8 cellular contexts compared by ENCODE assay signal in the genomic region with DNA sequence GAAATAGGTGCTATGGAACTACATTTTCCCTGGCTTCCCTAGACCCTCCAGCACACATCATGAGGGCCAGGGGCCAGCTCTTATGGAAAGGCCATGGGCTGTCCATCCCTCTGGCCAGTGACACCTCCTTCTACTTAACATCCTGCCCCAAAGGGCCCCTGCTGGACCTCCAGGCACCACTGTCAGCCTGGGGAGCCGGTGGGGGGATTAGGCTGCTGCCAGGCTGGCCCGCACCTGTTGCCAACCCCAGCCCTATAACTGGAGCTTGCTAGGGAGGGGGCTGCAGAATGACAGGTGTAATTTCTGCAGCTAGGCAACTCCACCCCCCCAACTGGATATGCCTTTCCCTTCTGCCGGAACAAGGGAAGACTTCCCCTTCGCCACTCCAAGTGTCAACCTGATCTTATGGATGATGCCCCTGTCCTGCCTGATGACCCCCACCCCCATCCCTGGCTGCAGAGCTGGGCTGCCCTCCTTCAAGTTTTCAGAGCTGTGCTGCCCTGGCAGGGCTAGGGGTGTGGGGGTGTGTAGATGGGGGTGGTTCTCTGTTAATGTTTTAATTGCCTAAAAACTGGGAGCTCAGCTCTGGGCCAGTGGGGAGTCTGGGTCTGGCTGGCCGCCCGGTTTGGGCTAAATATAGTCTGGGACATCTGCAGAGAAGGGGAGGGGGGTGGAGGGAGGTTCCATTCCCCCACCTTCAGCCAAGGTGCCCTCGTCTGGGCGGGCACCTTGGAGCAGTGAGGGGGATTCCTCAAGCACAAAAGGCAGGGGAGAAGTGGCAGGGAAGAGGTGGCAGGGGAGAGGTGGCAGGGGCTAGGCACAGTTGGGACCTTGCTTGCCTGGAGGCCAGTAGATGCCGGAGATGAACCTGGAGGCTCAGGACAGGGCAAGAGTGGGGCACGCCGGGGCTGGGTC. TPM values are rescaled to one million over a fixed set of nuclear protein-coding genes. Genes with fewer than 3 reads are reported as not detected.
A peak's percentile ranks its signal among the peaks of the same experiment; 100 is the strongest.
DNase-seq lines count a peak whose midpoint lies in the region; TF ChIP-seq lines count a peak whose summit lies in the region.

No MANE protein-coding gene starts in this region.

- H3K4me1 ChIP-seq in duodenal mucosa (ENCODE audit: control insufficient read depth in 1 of 2, insufficient read depth in 2 of 2, low read length in 2 of 2) (peaks cover 81 to 84% of the 10 kb centered on the region in 2 donors), neuronal stem cell (ENCODE audit: control insufficient read depth in 2 of 2, insufficient read depth in 1 of 2, low read depth in 1 of 2, low read length in 2 of 2) (peaks cover 25 to 38% of the 10 kb centered on the region in 2 donors)

- H3K4me3 ChIP-seq in duodenal mucosa (ENCODE audit: low read depth in 1 of 2, low read length in 2 of 2) (peak overlapping the region; percentile 79 to 85), neuronal stem cell (ENCODE audit: low read length in 2 of 2) (peak overlapping the region in 1 of 2 donors; percentile 19), WERI-Rb-1 (ENCODE audit: low read depth, low read length) (no peak overlapping the region)

- H3K23ac ChIP-seq in neuronal stem cell (ENCODE audit: low read depth, low read length, poor library complexity): no peak overlapping the region

- H2BK12ac ChIP-seq in neuronal stem cell (ENCODE audit: low read length): no peak overlapping the region

- no peak overlapping the region for H3K18ac ChIP-seq in neuronal stem cell (ENCODE audit: low read length)

- no peak overlapping the region for H2BK120ac ChIP-seq in neuronal stem cell (ENCODE audit: low read depth, low read length)

- no peak overlapping the region for H3K4ac ChIP-seq in neuronal stem cell (ENCODE audit: low read length)

- no peak overlapping the region for H3K14ac ChIP-seq in neuronal stem cell (ENCODE audit: low read length)

- H2AFZ ChIP-seq in neuronal stem cell (ENCODE audit: low read length): peak overlapping the region; percentile 53

- H3K9me3 ChIP-seq in duodenal mucosa (ENCODE audit: control insufficient read depth in 1 of 2, low read length in 2 of 2): no peaks in the 10 kb centered on the region
- H3K9me3 ChIP-seq in neuronal stem cell (replicated peaks in 1 of 2; ENCODE audit: control insufficient read depth in 2 of 2, insufficient read depth in 1 of 2, low read depth in 1 of 2, low read length in 2 of 2): no peaks in the 10 kb centered on the region
- no peaks in the 10 kb centered on the region for H3K9me3 ChIP-seq in WERI-Rb-1 (ENCODE audit: severe bottlenecking)

- WGBS in neuronal stem cell (ENCODE audit: extremely low coverage in 2 of 2, insufficient read length in 2 of 2, insufficient replicate concordance in 1 of 2), 2 donors: no CpG with 5 or more reads among the region's 11 CpGs

- peaks cover 6% of the 10 kb centered on the region for H3K79me1 ChIP-seq in neuronal stem cell (ENCODE audit: low read depth, low read length)

- H4K8ac ChIP-seq in neuronal stem cell (ENCODE audit: low read depth, low read length): peak overlapping the region; percentile 53

- H3K4me2 ChIP-seq in neuronal stem cell (ENCODE audit: insufficient read depth, low read length, poor library complexity, severe bottlenecking): no peak overlapping the region

- peak overlapping the region; percentile 14 for H2AK5ac ChIP-seq in neuronal stem cell (ENCODE audit: low read depth, low read length)

- H3K9ac ChIP-seq in duodenal mucosa (ENCODE audit: low read depth in 1 of 2, low read length in 2 of 2) (peak overlapping the region; percentile 64 to 70), neuronal stem cell (ENCODE audit: low read depth, low read length, poor library complexity) (peak overlapping the region; percentile 30)

- no peak for TF ChIP-seq CTCF in WERI-Rb-1 (IDR thresholded peaks at IDR 0.05; ENCODE audit: low read depth, low read length)

- H2BK5ac ChIP-seq in neuronal stem cell (ENCODE audit: low read length): no peak overlapping the region

- H3K27ac ChIP-seq in duodenal mucosa (ENCODE audit: low read depth, low read length) (peak overlapping the region; percentile 79), neuronal stem cell (replicated peaks; ENCODE audit: low read length) (no peak overlapping the region), WERI-Rb-1 (no peak overlapping the region)

- no peaks in the 10 kb centered on the region for H3K27me3 ChIP-seq in duodenal mucosa (ENCODE audit: control insufficient read depth in 1 of 2, insufficient read depth in 2 of 2, low read length in 2 of 2)
- H3K27me3 ChIP-seq in neuronal stem cell (ENCODE audit: control insufficient read depth in 3 of 3, insufficient read depth in 3 of 3, low read depth in 1 of 3, low read length in 3 of 3): peaks cover 0 to 10% (median 0%) of the 10 kb centered on the region in 3 experiments
- H3K27me3 ChIP-seq in WERI-Rb-1 (ENCODE audit: insufficient read depth, low read depth, severe bottlenecking): no peaks in the 10 kb centered on the region

- no peak overlapping the region for H2BK15ac ChIP-seq in neuronal stem cell (ENCODE audit: low read length)

- H3K36me3 ChIP-seq in duodenal mucosa (ENCODE audit: control insufficient read depth in 1 of 2, insufficient read depth in 2 of 2, low read length in 2 of 2) (no peaks in the 10 kb centered on the region), neuronal stem cell (replicated peaks in 1 of 2; ENCODE audit: control insufficient read depth in 2 of 2, insufficient read depth in 2 of 2, low read length in 2 of 2) (no peaks in the 10 kb centered on the region), WERI-Rb-1 (no peaks in the 10 kb centered on the region; the same call in 1 of the 2 replicates)

- no peak overlapping the region for H4K91ac ChIP-seq in neuronal stem cell (ENCODE audit: low read depth, low read length, poor library complexity)

- DNase-seq in COR-L47 (lab: John Stamatoyannopoulos, UW): peak; percentile 75
- peak; percentile 53 for DNase-seq in NCI-H69 (lab: John Stamatoyannopoulos, UW)
- no peak for DNase-seq in neuronal stem cell (ENCODE audit: low spot score)
- no peak for DNase-seq in CD1c-positive myeloid dendritic cell (ENCODE audit: extremely low spot score)
- DNase-seq in WERI-Rb-1: no peak
- no peak for DNase-seq in Kasumi-1 (lab: John Stamatoyannopoulos, UW)
- DNase-seq in activated CD8-positive, alpha-beta memory T cell treated with anti-CD3 and anti-CD28 coated beads, Interleukin-2, amount 50 U/mL, for 4 hours: no peak

RNA-seq across cellular contexts. Expression of a gene that starts 12.8 kb away (rescaled TPM):
- 14.9 TPM for polyA plus RNA-seq in neuronal stem cell (2013, experiment 1 of 2)
- polyA plus RNA-seq in neuronal stem cell (2013, experiment 2 of 2): 15.3 TPM

RNA-seq across cellular contexts. Expression of a gene that starts 34.1 kb away (rescaled TPM):
- polyA plus RNA-seq in neuronal stem cell (2013, experiment 1 of 2): 31.8 TPM
- polyA plus RNA-seq in neuronal stem cell (2013, experiment 2 of 2): 32.6 TPM

RNA-seq across cellular contexts. Expression of a gene that starts 42.8 kb away (rescaled TPM):
- polyA plus RNA-seq in neuronal stem cell (2013, experiment 1 of 2): 0.08 TPM
- polyA plus RNA-seq in neuronal stem cell (2013, experiment 2 of 2): 0.07 TPM

Comparison
In these comparisons a context has a peak if more than half of its experiments do, and no peak if none do; other contexts are left out.
1. DNase-seq: peak in COR-L47 (single experiment) and NCI-H69 (single experiment); none in neuronal stem cell (single experiment), CD1c-positive myeloid dendritic cell (single experiment), WERI-Rb-1 (single experiment), Kasumi-1 (0 of 2) and activated CD8-positive, alpha-beta memory T cell treated with anti-CD3 and anti-CD28 coated beads, Interleukin-2, amount 50 U/mL, for 4 hours (single experiment).